14 cellular contexts compared by ENCODE assay signal in the genomic region with DNA sequence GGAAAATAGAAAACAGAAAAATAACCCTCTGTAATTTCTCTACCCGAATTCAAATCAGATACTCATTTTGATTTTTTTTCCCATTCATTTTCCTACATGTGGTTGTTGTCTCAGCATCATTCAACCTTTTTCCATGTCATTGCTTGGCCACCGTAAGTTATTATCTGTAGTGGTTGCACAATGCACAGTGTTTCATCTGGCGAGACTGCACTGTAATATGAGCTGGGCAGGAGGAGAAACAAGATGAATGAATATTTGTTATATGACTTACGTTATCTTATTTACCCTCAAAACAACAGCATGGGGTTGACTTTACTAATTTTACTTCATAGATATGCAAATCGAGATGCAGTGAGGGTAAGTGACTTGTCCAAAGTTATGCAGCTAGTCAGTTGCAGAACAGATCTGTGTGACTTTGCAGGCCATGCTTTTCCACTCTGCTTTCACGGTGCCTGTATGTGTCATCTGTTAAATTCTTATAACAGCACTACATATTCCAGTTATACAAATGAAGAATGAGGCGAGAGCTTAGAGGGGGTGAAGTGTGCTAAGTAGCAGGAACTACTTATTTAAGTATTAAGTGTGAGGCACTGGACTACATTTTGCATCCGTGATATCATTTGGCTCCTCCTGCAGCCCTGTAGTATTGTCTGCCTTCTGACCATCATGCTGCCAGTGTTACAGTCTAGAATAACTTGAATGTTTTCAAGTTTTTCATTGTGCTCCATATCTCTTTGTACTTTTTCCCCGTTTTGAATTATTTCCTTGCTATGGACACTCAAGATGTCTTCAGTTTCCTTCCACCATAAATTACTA. TPM values are rescaled to one million over a fixed set of nuclear protein-coding genes. Genes with fewer than 3 reads are reported as not detected.
A peak's percentile ranks its signal among the peaks of the same experiment; 100 is the strongest.
DNase-seq lines count a peak whose midpoint lies in the region; ATAC-seq and TF ChIP-seq lines count a peak whose summit lies in the region.
"Had no signal": no experiment of that assay in that cellular context is flagged by ENCODE, and none has a peak within 500 bp of the region (broad histone marks: within the 10 kb centered on the region; RNA-seq: fewer than 3 reads in every experiment).

No MANE protein-coding gene starts in this region.

- H3K79me2 ChIP-seq in fibroblast of lung (ENCODE audit: control insufficient read depth, insufficient read depth, low read length) (peaks cover 5% of the 10 kb centered on the region), osteoblast (ENCODE audit: insufficient read depth, low read length) (peaks cover 43% of the 10 kb centered on the region)

- H3K9me3 ChIP-seq in fibroblast of lung (ENCODE audit: control insufficient read depth, insufficient read depth, low read depth, low read length) (no peaks in the 10 kb centered on the region), osteoblast (ENCODE audit: low read depth, low read length) (no peaks in the 10 kb centered on the region), sigmoid colon (no peaks in the 10 kb centered on the region)
- H3K9me3 ChIP-seq: colonic mucosa had no signal

- H2AFZ ChIP-seq in fibroblast of lung (ENCODE audit: low read length), result no peak overlapping the region
- no peak overlapping the region for H2AFZ ChIP-seq in osteoblast (ENCODE audit: low read length)

- TF ChIP-seq EP300 in sigmoid colon (IDR thresholded peaks at IDR 0.05), result no peak

- TF ChIP-seq CTCF in fibroblast of lung (conservative IDR thresholded peaks at IDR 0.05 in 1 of 2, IDR thresholded peaks at IDR 0.05 in 1 of 2; ENCODE audit: low read depth in 1 of 2, low read length in 2 of 2) (no peak), osteoblast (IDR thresholded peaks at IDR 0.05; ENCODE audit: extremely low read depth, low read depth, low read length) (no peak), sigmoid colon (IDR thresholded peaks at IDR 0.05) (no peak)

- H3K4me3 ChIP-seq in fibroblast of lung (replicated peaks in 1 of 4; ENCODE audit: control extremely low read depth in 1 of 4, insufficient read depth in 1 of 4, low read depth in 3 of 4, low read length in 4 of 4) (no peak overlapping the region), osteoblast (ENCODE audit: insufficient read depth, low read length) (no peak overlapping the region), sigmoid colon (no peak overlapping the region)
- H3K4me3 ChIP-seq: colonic mucosa had no signal

- DNase-seq in NCI-H2107 treated with DMSO at 0.1 percent for 48 hours (lab: John Stamatoyannopoulos, UW; ENCODE audit: unreplicated experiment) (peak; percentile 15), NCI-H2107 (lab: John Stamatoyannopoulos, UW) (no peak), NCI-H526 treated with DMSO at 0.1 percent for 48 hours (lab: John Stamatoyannopoulos, UW) (peak; percentile 68), fibroblast of lung (ENCODE audit: low read depth in 2 of 2) (peak; percentile 72 to 87), osteoblast (ENCODE audit: insufficient read length, low spot score, missing footprints) (peak; percentile 56), NCI-H187 (lab: John Stamatoyannopoulos, UW) (no peak), sigmoid colon (no peak)
- DNase-seq: activated effector memory CD4-positive, alpha-beta T cell treated with Interleukin-2 at 50 U/mL for 16 hours; colonic mucosa; foreskin keratinocyte; H7; NCI-H187 treated with DMSO at 0.1 percent for 48 hours; T-helper 2 cell had no signal

- H3K27me3 ChIP-seq in fibroblast of lung (ENCODE audit: control insufficient read depth, insufficient read depth, low read length) (no peaks in the 10 kb centered on the region), osteoblast (ENCODE audit: insufficient read depth, low read length) (no peaks in the 10 kb centered on the region), sigmoid colon (no peaks in the 10 kb centered on the region)
- H3K27me3 ChIP-seq: colonic mucosa, foreskin keratinocyte had no signal

- peaks cover 7% of the 10 kb centered on the region for H3K4me1 ChIP-seq in fibroblast of lung (ENCODE audit: control insufficient read depth, extremely low read depth, insufficient read depth, low read length)
- H3K4me1 ChIP-seq in osteoblast (ENCODE audit: insufficient read depth, low read length), result peaks cover 27% of the 10 kb centered on the region
- H3K4me1 ChIP-seq in sigmoid colon, result peaks cover 0 to 36% (median 11%) of the 10 kb centered on the region in 4 donors
- H3K4me1 ChIP-seq: colonic mucosa had no signal

- peak overlapping the region; percentile 62 for H3K4me2 ChIP-seq in fibroblast of lung (ENCODE audit: extremely low read depth, insufficient read depth, low read length)
- peak overlapping the region; percentile 65 for H3K4me2 ChIP-seq in osteoblast (ENCODE audit: insufficient read depth, low read length)

- H3K9ac ChIP-seq in fibroblast of lung (ENCODE audit: insufficient read depth, low read length), result no peak overlapping the region

- H4K20me1 ChIP-seq in fibroblast of lung (ENCODE audit: control insufficient read depth, extremely low read depth, insufficient read depth, low read length) (no peaks in the 10 kb centered on the region), osteoblast (ENCODE audit: insufficient read depth, low read length) (peaks cover 19% of the 10 kb centered on the region)

- no peak for ATAC-seq in HG02852 (IDR thresholded peaks at IDR 0.05; ENCODE audit: unreplicated experiment)
- ATAC-seq: foreskin keratinocyte had no signal

- H3K27ac ChIP-seq in fibroblast of lung (ENCODE audit: insufficient read depth, low read length) (no peak overlapping the region), osteoblast (ENCODE audit: low read depth, low read length) (peak overlapping the region; percentile 72), sigmoid colon (peak overlapping the region in 1 of 4 donors; percentile 40)
- H3K27ac ChIP-seq: colonic mucosa, foreskin keratinocyte had no signal

- no peaks in the 10 kb centered on the region for H3K36me3 ChIP-seq in fibroblast of lung (ENCODE audit: control insufficient read depth, insufficient read depth, low read length)
- H3K36me3 ChIP-seq in osteoblast (ENCODE audit: insufficient read depth, low read length), result no peaks in the 10 kb centered on the region
- peaks cover 0 to 5% (median 0%) of the 10 kb centered on the region in 4 donors for H3K36me3 ChIP-seq in sigmoid colon
- H3K36me3 ChIP-seq: colonic mucosa had no signal

- WGBS in sigmoid colon, 2 donors, result 87 to 92% methylated on average over 9 of the region's 9 CpGs

- intact Hi-C loops in sigmoid colon (cut with DNase I), result no loop called here

- no peak for TF ChIP-seq POLR2A in sigmoid colon (IDR thresholded peaks at IDR 0.05)

RNA-seq across cellular contexts. Expression of a gene that starts 56.7 kb away (rescaled TPM):
- 57.0 and 57.5 TPM in 2 replicates for total RNA-seq in fibroblast of lung
- polyA plus RNA-seq in fibroblast of lung, result 60.6 and 68.4 TPM in 2 replicates
- 40.7 and 47.9 TPM in 2 replicates for polyA plus RNA-seq in fibroblast of lung (2012)
- 7.1 and 11.3 TPM in 2 replicates for polyA minus RNA-seq in fibroblast of lung (ENCODE audit: low replicate concordance)
- total RNA-seq in osteoblast, result 56.5 and 60.4 TPM in 2 replicates
- total RNA-seq in sigmoid colon, result 100 to 1,000 TPM; 112 to 138 (median 127) TPM
- polyA plus RNA-seq in sigmoid colon, result 10 to 100 TPM; 21.5 to 27.0 (median 23.6) TPM

Comparison
In these comparisons a context has a peak if more than half of its experiments do, and no peak if none do; other contexts are left out.
1. DNase-seq: peak in NCI-H2107 treated with DMSO at 0.1 percent for 48 hours (single experiment), NCI-H526 treated with DMSO at 0.1 percent for 48 hours (single experiment), fibroblast of lung (2 of 2) and osteoblast (single experiment); none in NCI-H2107 (single experiment), NCI-H187 (0 of 2) and sigmoid colon (single experiment).